7 cellular contexts compared by ENCODE assay signal in genomic region chr17:42457107-42457787, GRCh38. TPM values are rescaled to one million over a fixed set of nuclear protein-coding genes. Genes with fewer than 3 reads are reported as not detected.
A peak's percentile ranks its signal among the peaks of the same experiment; 100 is the strongest.
DNase-seq lines count a peak whose midpoint lies in the region; ATAC-seq and TF ChIP-seq lines count a peak whose summit lies in the region.

No MANE protein-coding gene starts in this region.

- H3K4me3 ChIP-seq in RWPE2 (ENCODE audit: severe bottlenecking) = no peak overlapping the region
- no peak overlapping the region for H3K4me3 ChIP-seq in fibroblast of pulmonary artery (replicated peaks; ENCODE audit: low read depth, low read length)
- no peak overlapping the region for H3K4me3 ChIP-seq in smooth muscle cell

- H3K27ac ChIP-seq in RWPE2 (ENCODE audit: poor library complexity, severe bottlenecking) (peak overlapping the region; percentile 55), smooth muscle cell (ENCODE audit: low read depth) (peak overlapping the region; percentile 69)

- H3K36me3 ChIP-seq in RWPE2 (ENCODE audit: low read depth) = peaks cover 13% of the 10 kb centered on the region
- no peaks in the 10 kb centered on the region for H3K36me3 ChIP-seq in smooth muscle cell (ENCODE audit: low read depth)

- no peak overlapping the region for H3K9ac ChIP-seq in smooth muscle cell (ENCODE audit: low read depth)

- H3F3A ChIP-seq in smooth muscle cell (ENCODE audit: low read depth) = peaks cover 19% of the 10 kb centered on the region

- ATAC-seq in RWPE2 (ENCODE audit: low read depth) = no peak

- 55% methylated on average over 6 of the region's 6 CpGs for WGBS in smooth muscle cell (ENCODE audit: low lambda C conversion rate)

- H3K4me1 ChIP-seq in RWPE2 (ENCODE audit: insufficient read depth, poor library complexity, severe bottlenecking) (peaks cover 32% of the 10 kb centered on the region), smooth muscle cell (ENCODE audit: low read depth) (peaks cover 13% of the 10 kb centered on the region)

- peaks cover 18% of the 10 kb centered on the region for H4K20me1 ChIP-seq in smooth muscle cell (ENCODE audit: low read depth)

- no peaks in the 10 kb centered on the region for H3K9me3 ChIP-seq in RWPE2 (ENCODE audit: severe bottlenecking)
- no peaks in the 10 kb centered on the region for H3K9me3 ChIP-seq in smooth muscle cell (replicated peaks; ENCODE audit: low read depth)

- peaks cover 12% of the 10 kb centered on the region for H3K79me2 ChIP-seq in smooth muscle cell (ENCODE audit: low read depth)

- peak overlapping the region; percentile 66 for H3K4me2 ChIP-seq in smooth muscle cell

- peak overlapping the region; percentile 49 for H2AFZ ChIP-seq in smooth muscle cell (ENCODE audit: low read depth)

- no peaks in the 10 kb centered on the region for H3K27me3 ChIP-seq in RWPE2 (ENCODE audit: insufficient read depth, poor library complexity, severe bottlenecking)
- no peaks in the 10 kb centered on the region for H3K27me3 ChIP-seq in smooth muscle cell (ENCODE audit: low read depth)

- DNase-seq in GM20000 (ENCODE audit: low spot score) (peak; percentile 31), RWPE2 (ENCODE audit: low spot score) (no peak), fibroblast of pulmonary artery (ENCODE audit: low read depth) (peak; percentile 27), smooth muscle cell (lab: John Stamatoyannopoulos, UW; ENCODE audit: unreplicated experiment) (no peak), GDM1 (lab: John Stamatoyannopoulos, UW) (no peak), midbrain (lab: John Stamatoyannopoulos, UW) (no peak), NCI-H2196 treated with DMSO at 0.1 percent for 48 hours (lab: John Stamatoyannopoulos, UW; ENCODE audit: unreplicated experiment) (no peak)

- TF ChIP-seq CTCF in GM20000 (IDR thresholded peaks at IDR 0.05; ENCODE audit: extremely low read depth, missing control alignments) (no peak), RWPE2 (IDR thresholded peaks at IDR 0.05; ENCODE audit: poor library complexity, severe bottlenecking) (no peak), fibroblast of pulmonary artery (IDR thresholded peaks at IDR 0.05; ENCODE audit: low read length, missing control alignments) (no peak), smooth muscle cell (IDR thresholded peaks at IDR 0.05; ENCODE audit: borderline replicate concordance, insufficient read depth, poor library complexity, severe bottlenecking) (no peak)

RNA-seq across cellular contexts. Expression of gene ATP6V0A1, which starts 1.4 kb away (rescaled TPM):
- total RNA-seq in smooth muscle cell = 31.9 and 54.7 TPM in 2 replicates
- polyA plus RNA-seq in smooth muscle cell = 27.3 and 34.0 TPM in 2 replicates

RNA-seq across cellular contexts. Expression of gene CAVIN1, which starts 34.2 kb away (rescaled TPM):
- total RNA-seq in smooth muscle cell = 116 and 117 TPM in 2 replicates
- polyA plus RNA-seq in smooth muscle cell = 237 and 255 TPM in 2 replicates

Comparison
In these comparisons a context has a peak if more than half of its experiments do, and no peak if none do; other contexts are left out.
1. DNase-seq: peak in GM20000 (single experiment) and fibroblast of pulmonary artery (single experiment); none in RWPE2 (single experiment), smooth muscle cell (single experiment), GDM1 (single experiment), midbrain (single experiment) and NCI-H2196 treated with DMSO at 0.1 percent for 48 hours (single experiment).